In genomic region chr7:87154569-87154968, GRCh38 we compare ENCODE assay signal across 8 cellular contexts. TPM values are rescaled to one million over a fixed set of nuclear protein-coding genes. Genes with fewer than 3 reads are reported as not detected.
DNase-seq lines count a peak whose midpoint lies in the region; ATAC-seq and TF ChIP-seq lines count a peak whose summit lies in the region.

No MANE protein-coding gene starts in this region.

- H3K27me3 ChIP-seq in CD4-positive, alpha-beta memory T cell (ENCODE audit: insufficient read depth, low read length) = no peaks in the 10 kb centered on the region
- H3K27me3 ChIP-seq in MM.1S (replicated peaks; ENCODE audit: insufficient read depth, low read length) = no peaks in the 10 kb centered on the region
- H3K27me3 ChIP-seq in dorsolateral prefrontal cortex = no peaks in the 10 kb centered on the region
- H3K27me3 ChIP-seq in neuron (ENCODE audit: insufficient read depth, low read length) = no peaks in the 10 kb centered on the region
- H3K27me3 ChIP-seq in ovary = no peaks in the 10 kb centered on the region

- H2AFZ ChIP-seq in MM.1S (ENCODE audit: low read length) (no peak overlapping the region), neuron (ENCODE audit: low read depth, low read length) (no peak overlapping the region)

- no peaks in the 10 kb centered on the region for H3K27me3 Mint-ChIP-seq in CD4-positive, alpha-beta memory T cell

- peak overlapping the region; percentile 60 to 98 (median 84) for H3K4me3 Mint-ChIP-seq in CD4-positive, alpha-beta memory T cell

- CTCF ChIA-PET in CD4-positive, alpha-beta memory T cell (lab: Charles Lee; ENCODE audit: partially characterized antibody) = interaction anchor here (1.1 to 2.9 kb wide), 11 partner anchors 9 to 237 kb away, joined by 3 to 6 read pairs (median 4); partner anchors contain the start of gene TMEM243

- H3K4me1 ChIP-seq in CD4-positive, alpha-beta memory T cell (ENCODE audit: insufficient read depth, low read length) = peaks cover 70% of the 10 kb centered on the region
- H3K4me1 ChIP-seq in MM.1S (ENCODE audit: low read length) = peaks cover 17% of the 10 kb centered on the region; the same call in 1 of the 2 replicates
- peaks cover 17% of the 10 kb centered on the region for H3K4me1 ChIP-seq in neuron (ENCODE audit: insufficient read depth, low read length)
- no peaks in the 10 kb centered on the region for H3K4me1 ChIP-seq in ovary (ENCODE audit: insufficient read depth)

- H3K9me3 ChIP-seq in CD4-positive, alpha-beta memory T cell (ENCODE audit: control insufficient read depth in 1 of 2, low read length in 2 of 2) = no peaks in the 10 kb centered on the region
- H3K9me3 ChIP-seq in MM.1S (replicated peaks; ENCODE audit: insufficient read depth, low read length) = no peaks in the 10 kb centered on the region
- H3K9me3 ChIP-seq in neuron (ENCODE audit: low read length) = no peaks in the 10 kb centered on the region
- no peaks in the 10 kb centered on the region for H3K9me3 ChIP-seq in ovary

- H3K27ac ChIP-seq in CD4-positive, alpha-beta memory T cell (ENCODE audit: low read depth, low read length) = no peak overlapping the region
- H3K27ac ChIP-seq in MM.1S (ENCODE audit: low read length) = no peak overlapping the region
- peak overlapping the region in 5 of 59 donors; percentile 0 to 99 (median 9) for H3K27ac ChIP-seq in dorsolateral prefrontal cortex
- H3K27ac ChIP-seq in ovary = no peak overlapping the region

- no peak overlapping the region for H3K9ac ChIP-seq in MM.1S (ENCODE audit: low read length)

- H3K9me2 ChIP-seq in MM.1S (replicated peaks; ENCODE audit: insufficient read depth, low read length) = no peaks in the 10 kb centered on the region

- no peak for TF ChIP-seq POLR2A in ovary (IDR thresholded peaks at IDR 0.05)

- H3K27ac Mint-ChIP-seq in CD4-positive, alpha-beta memory T cell = peak overlapping the region; percentile 6 to 95 (median 76)

- H3K9me3 Mint-ChIP-seq in CD4-positive, alpha-beta memory T cell = no peaks in the 10 kb centered on the region

- DNase-seq in CD4-positive, alpha-beta memory T cell = no peak
- DNase-seq in MM.1S (no peak), dorsolateral prefrontal cortex (no peak), ovary (no peak), dedifferentiated amniotic fluid mesenchymal stem cell (ENCODE audit: extremely low spot score) (no peak)

- H3K4me3 ChIP-seq in CD4-positive, alpha-beta memory T cell (ENCODE audit: low read length in 2 of 2) = peak overlapping the region in 1 of 2 donors; percentile 20
- peak overlapping the region; percentile 66 for H3K4me3 ChIP-seq in MM.1S (ENCODE audit: low read length)
- peak overlapping the region in 54 of 59 donors; percentile 15 to 92 (median 82) for H3K4me3 ChIP-seq in dorsolateral prefrontal cortex
- H3K4me3 ChIP-seq in neuron (ENCODE audit: low read length) = peak overlapping the region; percentile 61
- H3K4me3 ChIP-seq in ovary = no peak overlapping the region

- H3K79me2 ChIP-seq in MM.1S (ENCODE audit: low read length) = peaks cover 68% of the 10 kb centered on the region

- no peak for ATAC-seq in esophagus mucosa
- ATAC-seq in HG03175 (IDR thresholded peaks at IDR 0.05; ENCODE audit: unreplicated experiment) = no peak

- intact Hi-C loops in CD4-positive, alpha-beta memory T cell (cut with micrococcal nuclease) = loop anchor here (1.0 kb wide), 1 partner anchor 11 kb away; no protein-coding TSS in a partner anchor
- intact Hi-C loops in dorsolateral prefrontal cortex (cut with DNase I) (loop anchor here (5.0 kb wide), 3 partner anchors 83 to 227 kb away; partner anchors contain the start of gene ELAPOR2 (in 1 of the 2)), ovary (cut with DNase I) (loop anchor here in 3 of 4 donors (2.0 to 10.0 kb wide), 3 partner anchors 60 to 68 kb away; partner anchors contain the start of gene TMEM243 (in 1 of the 3))

- H3F3A ChIP-seq in MM.1S (ENCODE audit: insufficient read depth, low read length) = 0 out of 2 replicates have a peak, but pooled peaks cover 10% of the 10 kb centered on the region

- TF ChIP-seq CTCF in MM.1S (IDR thresholded peaks at IDR 0.05; ENCODE audit: low read length) = no peak
- TF ChIP-seq CTCF in dorsolateral prefrontal cortex (IDR thresholded peaks at IDR 0.05 in 54 of 56, conservative IDR thresholded peaks at IDR 0.05 in 2 of 56; ENCODE audit: low read depth in 1 of 56, partially characterized antibody in 56 of 56) = no peak
- TF ChIP-seq CTCF in ovary (IDR thresholded peaks at IDR 0.05) = no peak

- peaks cover 35 to 69% (median 54%) of the 10 kb centered on the region in 4 donors for H3K4me1 Mint-ChIP-seq in CD4-positive, alpha-beta memory T cell

- peaks cover 11% of the 10 kb centered on the region; the same call in 1 of the 2 replicates for H4K20me1 ChIP-seq in MM.1S (ENCODE audit: insufficient read depth, low read length)

- H3K4me2 ChIP-seq in MM.1S (ENCODE audit: low read depth, low read length) = peak overlapping the region; percentile 92

- WGBS in ovary, 3 donors = 33 to 38% (median 37%) methylated on average over 3 of the region's 3 CpGs

- peaks cover 0 to 15% of the 10 kb centered on the region in 2 donors for H3K36me3 Mint-ChIP-seq in CD4-positive, alpha-beta memory T cell

- H3K36me3 ChIP-seq in CD4-positive, alpha-beta memory T cell (ENCODE audit: insufficient read depth, low read length) = no peaks in the 10 kb centered on the region
- H3K36me3 ChIP-seq in MM.1S (replicated peaks; ENCODE audit: insufficient read depth, low read length) = no peaks in the 10 kb centered on the region
- H3K36me3 ChIP-seq in neuron (ENCODE audit: insufficient read depth, low read length) = peaks cover 15% of the 10 kb centered on the region
- no peaks in the 10 kb centered on the region for H3K36me3 ChIP-seq in ovary

- POLR2A ChIA-PET in CD4-positive, alpha-beta memory T cell (lab: Charles Lee; ENCODE audit: partially characterized antibody) = interaction anchor here (0.9 to 9.4 kb wide), 6 partner anchors 17 to 95 kb away, joined by 3 to 189 read pairs (median 9); partner anchors contain the start of genes ELAPOR2 and TMEM243

- no peak for TF ChIP-seq EP300 in ovary (IDR thresholded peaks at IDR 0.05)

RNA-seq across cellular contexts. Expression of gene DMTF1, which starts 2.3 kb away (rescaled TPM):
- total RNA-seq in CD4-positive, alpha-beta memory T cell = 100 to 1,000 TPM; 173 to 183 TPM
- polyA plus RNA-seq in CD4-positive, alpha-beta memory T cell = 10 to 100 TPM; 13.2 to 28.5 TPM
- total RNA-seq in dorsolateral prefrontal cortex = 100 to 1,000 TPM; 109 to 192 (median 149) TPM
- total RNA-seq in esophagus mucosa = 26.3 TPM
- total RNA-seq in ovary = 100 to 1,000 TPM in 1 of 7 donors, 10 to 100 TPM in 6; 59.9 to 107 (median 84.2) TPM
- polyA plus RNA-seq in ovary = 10 to 100 TPM; 38.2 to 64.5 TPM
